ENCODE assay signal across 16 cellular contexts in the genomic region with DNA sequence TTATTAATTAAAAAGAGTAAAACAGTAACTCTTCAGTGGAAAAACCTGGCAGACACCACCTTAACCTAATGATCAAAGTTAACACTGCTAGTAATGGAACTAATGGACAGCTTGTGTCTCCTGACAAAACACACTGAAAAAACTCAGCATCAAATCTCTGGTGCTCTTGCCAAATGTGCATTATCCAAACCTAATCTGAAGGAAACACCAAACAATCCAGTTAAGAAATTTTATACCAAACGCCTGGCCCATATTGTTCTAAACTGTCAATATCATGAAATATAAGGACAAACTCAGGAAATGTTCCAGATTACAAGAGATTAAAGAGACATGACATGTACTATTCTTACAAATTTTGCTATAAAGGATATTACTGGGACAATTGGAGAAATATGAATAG. TPM values are rescaled to one million over a fixed set of nuclear protein-coding genes. Genes with fewer than 3 reads are reported as not detected.
A peak's percentile ranks its signal among the peaks of the same experiment; 100 is the strongest.
DNase-seq lines count a peak whose midpoint lies in the region; ATAC-seq and TF ChIP-seq lines count a peak whose summit lies in the region.
"Had no signal": no experiment of that assay in that cellular context is flagged by ENCODE, and none has a peak within 500 bp of the region (broad histone marks: within the 10 kb centered on the region; RNA-seq: fewer than 3 reads in every experiment).

No MANE protein-coding gene starts in this region.

- H3K4me1 ChIP-seq in Loucy (ENCODE audit: insufficient read depth, low read length, poor library complexity, severe bottlenecking): peaks cover 29% of the 10 kb centered on the region
- no peaks in the 10 kb centered on the region for H3K4me1 ChIP-seq in suprapubic skin

- H3K4me3 ChIP-seq in Loucy (ENCODE audit: low read length, poor library complexity, severe bottlenecking) (peak overlapping the region; percentile 3), H7 (ENCODE audit: insufficient read depth, low read depth, low read length) (no peak overlapping the region), suprapubic skin (no peak overlapping the region)
- H3K4me3 ChIP-seq: BLaER1 treated with 17β-estradiol and CSF1 and Interleukin-3, amounts not matched to agents 10 nM and 100 nM; HAP-1 had no signal

- no peak overlapping the region for H3K27ac ChIP-seq in suprapubic skin
- H3K27ac ChIP-seq: BLaER1 treated with 17β-estradiol and CSF1 and Interleukin-3, amounts not matched to agents 10 nM and 100 nM had no signal

- H3K36me3 ChIP-seq in Loucy (ENCODE audit: insufficient read depth, low read length) (peaks cover 82% of the 10 kb centered on the region), H7 (replicated peaks; ENCODE audit: control insufficient read depth, insufficient read depth, low read length) (peaks cover 13% of the 10 kb centered on the region), suprapubic skin (peaks cover 68% of the 10 kb centered on the region)

- H3K4me2 ChIP-seq in Loucy (ENCODE audit: low read depth, low read length, poor library complexity, severe bottlenecking): peak overlapping the region; percentile 97
- H3K4me2 ChIP-seq: BLaER1 treated with 17β-estradiol and CSF1 and Interleukin-3, amounts not matched to agents 10 nM and 100 nM had no signal

- TF ChIP-seq POLR2A in suprapubic skin (IDR thresholded peaks at IDR 0.05): no peak

- peaks cover 59% of the 10 kb centered on the region for H4K20me1 ChIP-seq in Loucy (ENCODE audit: insufficient read depth, low read length, poor library complexity, severe bottlenecking)

- no peak for DNase-seq in activated naive CD4-positive, alpha-beta T cell treated with anti-CD3 and anti-CD28 coated beads, Interleukin-2, amount 50 U/mL, for 72 hours (ENCODE audit: low spot score in 2 of 2)
- DNase-seq in dermis blood vessel endothelial cell (peak; percentile 59), H7 (no peak), suprapubic skin (ENCODE audit: low spot score in 2 of 2) (no peak)
- DNase-seq: 8988T; ACHN; Calu3; CD4-positive, CD25-positive, alpha-beta regulatory T cell; DMS79; GOT3 had no signal

- TF ChIP-seq CTCF in Loucy (conservative IDR thresholded peaks at IDR 0.05; ENCODE audit: low read length) (no peak), suprapubic skin (IDR thresholded peaks at IDR 0.05) (no peak)

- no peaks in the 10 kb centered on the region for H3K9me3 ChIP-seq in Loucy (ENCODE audit: insufficient read depth, low read depth, low read length)
- H3K9me3 ChIP-seq in suprapubic skin: no peaks in the 10 kb centered on the region
- H3K9me3 ChIP-seq: BLaER1 treated with 17β-estradiol and CSF1 and Interleukin-3, amounts not matched to agents 10 nM and 100 nM; HAP-1 had no signal

- no peak for ATAC-seq in activated naive CD4-positive, alpha-beta T cell treated with anti-CD3 and anti-CD28 coated beads, Interleukin-2, amount 50 U/mL, for 72 hours
- ATAC-seq in stimulated activated memory B cell treated with anti-CD40 and anti-IgM and Interleukin-4, amounts not matched to agents 10 μg/mL and 1 μg/mL and 100 μg/mL, for 72 hours: no peak
- no peak for ATAC-seq in GM21423 (IDR thresholded peaks at IDR 0.05; ENCODE audit: unreplicated experiment)

- no peaks in the 10 kb centered on the region for H3K27me3 Mint-ChIP-seq in activated naive CD4-positive, alpha-beta T cell treated with anti-CD3 and anti-CD28 coated beads, Interleukin-2, amount 50 U/mL, for 24 hours
- no peaks in the 10 kb centered on the region for H3K27me3 Mint-ChIP-seq in stimulated activated memory B cell treated with anti-CD40 and anti-IgM and Interleukin-4, amounts not matched to agents 10 μg/mL and 1 μg/mL and 100 μg/mL, for 72 hours
- H3K27me3 Mint-ChIP-seq: CD4-positive, CD25-positive, alpha-beta regulatory T cell had no signal

- H3K36me3 Mint-ChIP-seq in activated naive CD4-positive, alpha-beta T cell treated with anti-CD3 and anti-CD28 coated beads, Interleukin-2, amount 50 U/mL, for 24 hours: peaks cover 43% of the 10 kb centered on the region
- peaks cover 11 to 20% of the 10 kb centered on the region in 2 donors for H3K36me3 Mint-ChIP-seq in activated naive CD4-positive, alpha-beta T cell treated with anti-CD3 and anti-CD28 coated beads, Interleukin-2, amount 50 U/mL, for 72 hours
- H3K36me3 Mint-ChIP-seq in stimulated activated memory B cell treated with anti-CD40 and anti-IgM and Interleukin-4, amounts not matched to agents 10 μg/mL and 1 μg/mL and 100 μg/mL, for 72 hours: peaks cover 55% of the 10 kb centered on the region

- H3K79me2 ChIP-seq in Loucy (ENCODE audit: insufficient read depth, low read length): peaks cover 77% of the 10 kb centered on the region

- peaks cover 53% of the 10 kb centered on the region for H3K4me1 Mint-ChIP-seq in activated naive CD4-positive, alpha-beta T cell treated with anti-CD3 and anti-CD28 coated beads, Interleukin-2, amount 50 U/mL, for 24 hours
- H3K4me1 Mint-ChIP-seq in stimulated activated memory B cell treated with anti-CD40 and anti-IgM and Interleukin-4, amounts not matched to agents 10 μg/mL and 1 μg/mL and 100 μg/mL, for 72 hours: peaks cover 17% of the 10 kb centered on the region

- H3K27ac Mint-ChIP-seq in activated naive CD4-positive, alpha-beta T cell treated with anti-CD3 and anti-CD28 coated beads, Interleukin-2, amount 50 U/mL, for 24 hours: peak overlapping the region; percentile 41
- H3K27ac Mint-ChIP-seq in activated naive CD4-positive, alpha-beta T cell treated with anti-CD3 and anti-CD28 coated beads, Interleukin-2, amount 50 U/mL, for 72 hours: no peak overlapping the region
- peak overlapping the region; percentile 42 for H3K27ac Mint-ChIP-seq in stimulated activated memory B cell treated with anti-CD40 and anti-IgM and Interleukin-4, amounts not matched to agents 10 μg/mL and 1 μg/mL and 100 μg/mL, for 72 hours

- H3K27me3 ChIP-seq in Loucy (ENCODE audit: insufficient read depth, low read length, poor library complexity, severe bottlenecking): no peaks in the 10 kb centered on the region
- no peaks in the 10 kb centered on the region for H3K27me3 ChIP-seq in H7 (ENCODE audit: control insufficient read depth, insufficient read depth, low read length)
- H3K27me3 ChIP-seq in suprapubic skin: no peaks in the 10 kb centered on the region
- H3K27me3 ChIP-seq: BLaER1 treated with 17β-estradiol and CSF1 and Interleukin-3, amounts not matched to agents 10 nM and 100 nM had no signal

- WGBS in suprapubic skin: 78% methylated on average over 1 of the region's 1 CpG

- peak overlapping the region; percentile 34 for H3K9ac ChIP-seq in Loucy (ENCODE audit: low read depth, low read length, poor library complexity, severe bottlenecking)
- H3K9ac ChIP-seq: BLaER1 treated with 17β-estradiol and CSF1 and Interleukin-3, amounts not matched to agents 10 nM and 100 nM had no signal

- no peaks in the 10 kb centered on the region for H3K9me3 Mint-ChIP-seq in activated naive CD4-positive, alpha-beta T cell treated with anti-CD3 and anti-CD28 coated beads, Interleukin-2, amount 50 U/mL, for 24 hours
- H3K9me3 Mint-ChIP-seq in activated naive CD4-positive, alpha-beta T cell treated with anti-CD3 and anti-CD28 coated beads, Interleukin-2, amount 50 U/mL, for 72 hours: no peaks in the 10 kb centered on the region
- H3K9me3 Mint-ChIP-seq in stimulated activated memory B cell treated with anti-CD40 and anti-IgM and Interleukin-4, amounts not matched to agents 10 μg/mL and 1 μg/mL and 100 μg/mL, for 72 hours: no peaks in the 10 kb centered on the region
- H3K9me3 Mint-ChIP-seq: CD4-positive, CD25-positive, alpha-beta regulatory T cell had no signal

- TF ChIP-seq EP300 in suprapubic skin (IDR thresholded peaks at IDR 0.05): no peak

- H3K4me3 Mint-ChIP-seq in activated naive CD4-positive, alpha-beta T cell treated with anti-CD3 and anti-CD28 coated beads, Interleukin-2, amount 50 U/mL, for 24 hours: peak overlapping the region; percentile 52
- no peak overlapping the region for H3K4me3 Mint-ChIP-seq in stimulated activated memory B cell treated with anti-CD40 and anti-IgM and Interleukin-4, amounts not matched to agents 10 μg/mL and 1 μg/mL and 100 μg/mL, for 72 hours

- no peaks in the 10 kb centered on the region for H3F3A ChIP-seq in Loucy (ENCODE audit: low read depth)

- H3K9me2 ChIP-seq in Loucy (replicated peaks; ENCODE audit: low read depth, low read length): no peaks in the 10 kb centered on the region

- no peak overlapping the region for H2AFZ ChIP-seq in Loucy (ENCODE audit: low read length)

RNA-seq across cellular contexts. Expression of gene RSL24D1, which starts 10.4 kb away (rescaled TPM):
- total RNA-seq in activated naive CD4-positive, alpha-beta T cell treated with anti-CD3 and anti-CD28 coated beads, Interleukin-2, amount 50 U/mL, for 72 hours: 100 to 1,000 TPM; 133 to 137 TPM
- total RNA-seq in dermis blood vessel endothelial cell (63.1 and 63.5 TPM in 2 replicates), suprapubic skin (10 to 100 TPM; 52.1 to 56.9 (median 53.7) TPM)
- total RNA-seq in H7 (2014; rRNA removed; shearing (Covaris generic)): 106 and 117 TPM in 2 replicates

Comparison
In these comparisons a context has a peak if more than half of its experiments do, and no peak if none do; other contexts are left out.
1. H3K27ac Mint-ChIP-seq: peak in activated naive CD4-positive, alpha-beta T cell treated with anti-CD3 and anti-CD28 coated beads, Interleukin-2, amount 50 U/mL, for 24 hours (single experiment) and stimulated activated memory B cell treated with anti-CD40 and anti-IgM and Interleukin-4, amounts not matched to agents 10 μg/mL and 1 μg/mL and 100 μg/mL, for 72 hours (single experiment); none in activated naive CD4-positive, alpha-beta T cell treated with anti-CD3 and anti-CD28 coated beads, Interleukin-2, amount 50 U/mL, for 72 hours (0 of 2).